In the genomic region with DNA sequence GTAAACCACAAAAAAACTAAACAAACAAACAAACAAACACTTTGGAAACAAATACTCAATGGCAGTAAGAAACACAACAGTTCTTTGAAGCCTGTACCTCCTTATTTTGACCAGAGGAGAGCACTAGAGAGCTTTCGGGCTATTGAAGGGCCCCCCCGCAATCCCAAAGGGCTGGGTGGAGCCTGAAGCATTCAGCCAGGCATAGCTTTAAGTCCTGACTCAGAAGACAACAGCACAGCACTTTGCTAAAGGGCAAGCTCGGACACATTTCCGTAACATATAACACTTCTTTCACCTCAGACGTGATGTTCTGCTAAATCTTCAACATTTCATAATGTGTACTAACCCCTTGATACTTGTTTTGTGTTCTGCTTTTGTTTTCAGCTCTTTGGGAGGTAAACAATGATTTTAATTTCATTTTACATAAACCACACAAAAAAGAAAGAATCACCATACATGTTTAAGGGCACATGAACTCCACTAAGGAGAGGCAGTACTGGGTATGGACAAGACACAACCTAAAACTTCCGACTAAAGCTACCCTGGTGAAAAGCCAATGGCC, we compare ENCODE assay signal across 8 cellular contexts. TPM values are rescaled to one million over a fixed set of nuclear protein-coding genes. Genes with fewer than 3 reads are reported as not detected.
DNase-seq lines count a peak whose midpoint lies in the region; ATAC-seq and TF ChIP-seq lines count a peak whose summit lies in the region.

No MANE protein-coding gene starts in this region.

- H3K27me3 ChIP-seq in HL-60 (ENCODE audit: insufficient read depth, poor library complexity, severe bottlenecking) = no peaks in the 10 kb centered on the region

- DNase-seq in G401 (ENCODE audit: low spot score) (peak; percentile 88), HL-60 (ENCODE audit: low read depth in 1 of 2, low spot score in 1 of 2) (peak; percentile 20 to 61), NCI-H526 treated with DMSO at 0.1 percent for 48 hours (lab: John Stamatoyannopoulos, UW) (peak; percentile 92), amniotic stem cell (lab: John Stamatoyannopoulos, UW) (peak; percentile 77), left cardiac atrium (peak; percentile 84), pons (ENCODE audit: low spot score) (peak; percentile 71)
- no peak for DNase-seq in activated T-helper 2 cell treated with anti-CD3 and anti-CD28 coated beads, Interferon-gamma antibody, Interleukin-2, Interleukin-4, amounts not matched to agents 10 μg/mL and 5 μg/mL and 100 μg/mL, durations not matched to agents 14 hours and 24 hours and 36 hours (ENCODE audit: low spot score)

- H3K9me3 Mint-ChIP-seq in activated T-helper 2 cell treated with anti-CD3 and anti-CD28 coated beads, Interferon-gamma antibody, Interleukin-2, Interleukin-4, amounts not matched to agents 10 μg/mL and 5 μg/mL and 100 μg/mL, durations not matched to agents 14 hours and 24 hours and 36 hours = no peaks in the 10 kb centered on the region

- intact Hi-C loops in left cardiac atrium (cut with DNase I) = loop anchor here (1.0 to 10.0 kb wide), 3 partner anchors 60 to 266 kb away; a partner anchor contains a TSS
- intact Hi-C loops in activated T-helper 2 cell treated with anti-CD3 and anti-CD28 coated beads, Interferon-gamma antibody, Interleukin-2, Interleukin-4, amounts not matched to agents 10 μg/mL and 5 μg/mL and 100 μg/mL, durations not matched to agents 14 hours and 24 hours and 36 hours (cut with micrococcal nuclease) = loop anchor here (5.0 kb wide), 1 partner anchor 65 kb away; no protein-coding TSS in a partner anchor

- H3K27me3 Mint-ChIP-seq in activated T-helper 2 cell treated with anti-CD3 and anti-CD28 coated beads, Interferon-gamma antibody, Interleukin-2, Interleukin-4, amounts not matched to agents 10 μg/mL and 5 μg/mL and 100 μg/mL, durations not matched to agents 14 hours and 24 hours and 36 hours (ENCODE audit: low read depth) = peaks cover 12% of the 10 kb centered on the region

- TF ChIP-seq CTCF in HL-60 (IDR thresholded peaks at IDR 0.05; ENCODE audit: insufficient read depth, low read length) = peak; percentile 64

- H3K4me3 Mint-ChIP-seq in activated T-helper 2 cell treated with anti-CD3 and anti-CD28 coated beads, Interferon-gamma antibody, Interleukin-2, Interleukin-4, amounts not matched to agents 10 μg/mL and 5 μg/mL and 100 μg/mL, durations not matched to agents 14 hours and 24 hours and 36 hours (ENCODE audit: low read depth) = no peak overlapping the region

- no peak overlapping the region for H3K4me3 ChIP-seq in HL-60 (replicated peaks; ENCODE audit: insufficient read depth, low read length)

- in situ Hi-C loops in G401 (cut with HindIII; ENCODE audit: low sequenced_read_pairs) = no loop called here

- ATAC-seq in GM21390 (IDR thresholded peaks at IDR 0.05; ENCODE audit: unreplicated experiment) = peak; percentile 99
- peak; percentile 98 to 100 for ATAC-seq in left cardiac atrium

- H3K36me3 Mint-ChIP-seq in activated T-helper 2 cell treated with anti-CD3 and anti-CD28 coated beads, Interferon-gamma antibody, Interleukin-2, Interleukin-4, amounts not matched to agents 10 μg/mL and 5 μg/mL and 100 μg/mL, durations not matched to agents 14 hours and 24 hours and 36 hours (ENCODE audit: low read depth) = no peaks in the 10 kb centered on the region

- no peak overlapping the region for H3K27ac Mint-ChIP-seq in activated T-helper 2 cell treated with anti-CD3 and anti-CD28 coated beads, Interferon-gamma antibody, Interleukin-2, Interleukin-4, amounts not matched to agents 10 μg/mL and 5 μg/mL and 100 μg/mL, durations not matched to agents 14 hours and 24 hours and 36 hours

- H3K27ac ChIP-seq in HL-60 (replicated peaks) = no peak overlapping the region

- H3K4me1 Mint-ChIP-seq in activated T-helper 2 cell treated with anti-CD3 and anti-CD28 coated beads, Interferon-gamma antibody, Interleukin-2, Interleukin-4, amounts not matched to agents 10 μg/mL and 5 μg/mL and 100 μg/mL, durations not matched to agents 14 hours and 24 hours and 36 hours (ENCODE audit: low read depth) = peaks cover 5% of the 10 kb centered on the region

RNA-seq across cellular contexts. Expression of a gene that starts 9.7 kb away (rescaled TPM):
- total RNA-seq in G401 (2014; rRNA removed; shearing (Covaris generic)) = not detected in 2 replicates
- not detected for total RNA-seq in left cardiac atrium
- not detected in 2 replicates for total RNA-seq in activated T-helper 2 cell treated with anti-CD3 and anti-CD28 coated beads, Interferon-gamma antibody, Interleukin-2, Interleukin-4, amounts not matched to agents 10 μg/mL and 5 μg/mL and 100 μg/mL, durations not matched to agents 14 hours and 24 hours and 36 hours
